32 cellular contexts compared by ENCODE assay signal in genomic region chr7:19816128-19816527, GRCh38. TPM values are rescaled to one million over a fixed set of nuclear protein-coding genes. Genes with fewer than 3 reads are reported as not detected.
"Had no signal": no experiment of that assay in that cellular context is flagged by ENCODE, and none has a peak within 500 bp of the region (broad histone marks: within the 10 kb centered on the region; RNA-seq: fewer than 3 reads in every experiment).

No MANE protein-coding gene starts in this region.

- H3K27ac ChIP-seq: colonic mucosa, epithelial cell of prostate, esophagus squamous epithelium, gastrocnemius medialis, heart right ventricle, left lung, lower lobe of right lung had no signal

- H3K27me3 ChIP-seq: colonic mucosa, esophagus squamous epithelium, gastrocnemius medialis, heart right ventricle, left lung had no signal

- ATAC-seq: effector memory CD8-positive, alpha-beta T cell; esophagus mucosa; gastrocnemius medialis; heart right ventricle; left cardiac atrium; left lung; left ventricle myocardium superior; lower lobe of right lung; mucosa of descending colon had no signal

- H3K36me3 ChIP-seq: colonic mucosa, esophagus squamous epithelium, gastrocnemius medialis, heart right ventricle, left lung, lower lobe of right lung had no signal

- DNase-seq: colonic mucosa; cortex of kidney; effector CD8-positive, alpha-beta T cell; effector memory CD8-positive, alpha-beta T cell; endodermal cell; erythroblast; esophagus squamous epithelium; foreskin fibroblast; foreskin melanocyte; gastrocnemius medialis; glutamatergic neuron; heart right ventricle; hippocampal formation; left cardiac atrium; left lung; left ventricle myocardium superior; lower lobe of right lung; mesenchymal stem cell; mucosa of descending colon; naive B cell had no signal

- H3K4me3 ChIP-seq: colonic mucosa, esophagus squamous epithelium, gastrocnemius medialis, heart right ventricle, left lung, lower lobe of right lung, mucosa of descending colon had no signal

- H3K4me1 ChIP-seq: colonic mucosa, esophagus squamous epithelium, gastrocnemius medialis, heart right ventricle, left lung, lower lobe of right lung had no signal

- H3K9me3 ChIP-seq: colonic mucosa, esophagus squamous epithelium, gastrocnemius medialis, left lung, lower lobe of right lung, mucosa of descending colon had no signal

- FAIRE-seq: endometrium, islet of Langerhans, keratinocyte had no signal

RNA-seq across cellular contexts. Expression of gene TMEM196, which starts 42.7 kb away (rescaled TPM):
- total RNA-seq: colonic mucosa, dermis microvascular lymphatic vessel endothelial cell, endodermal cell, esophagus mucosa, esophagus squamous epithelium, gastrocnemius medialis, glomerular endothelial cell, heart right ventricle, kidney epithelial cell, left cardiac atrium, left lung, left ventricle myocardium superior, lower leg skin, lower lobe of right lung, lung microvascular endothelial cell, mesothelial cell of epicardium, myocyte had no signal
- polyA plus RNA-seq: heart right ventricle, keratinocyte had no signal
